In genomic region chr10:129568562-129569344, GRCh38 we compare ENCODE assay signal across 17 cellular contexts.
A peak's percentile ranks its signal among the peaks of the same experiment; 100 is the strongest.
DNase-seq lines count a peak whose midpoint lies in the region; ATAC-seq and TF ChIP-seq lines count a peak whose summit lies in the region.
"Had no signal": no experiment of that assay in that cellular context is flagged by ENCODE, and none has a peak within 500 bp of the region (broad histone marks: within the 10 kb centered on the region; RNA-seq: fewer than 3 reads in every experiment).

No MANE protein-coding gene starts in this region.

- H4K20me1 ChIP-seq in DND-41 (ENCODE audit: insufficient read depth, low read length) (peaks cover 6% of the 10 kb centered on the region; the same call in 1 of the 2 replicates), GM23248 (ENCODE audit: insufficient read depth) (no peaks in the 10 kb centered on the region)

- H3K9ac ChIP-seq in DND-41 (ENCODE audit: low read depth, low read length) (no peak overlapping the region), neuronal stem cell (ENCODE audit: low read depth, low read length, poor library complexity) (peak overlapping the region; percentile 44), GM23248 (no peak overlapping the region)

- intact Hi-C loops in Calu3 (cut with micrococcal nuclease; ENCODE audit: unreplicated experiment) = no loop called here

- no peaks in the 10 kb centered on the region for H3K36me3 Mint-ChIP-seq in central memory CD8-positive, alpha-beta T cell (ENCODE audit: insufficient read depth)
- no peaks in the 10 kb centered on the region for H3K36me3 Mint-ChIP-seq in Calu3 (ENCODE audit: insufficient read depth, unreplicated experiment)

- CTCF ChIA-PET in Calu3 (lab: Charles Lee) = no interaction called here

- H3K4me1 ChIP-seq in DND-41 (ENCODE audit: insufficient read depth, low read length) (no peaks in the 10 kb centered on the region), neuronal stem cell (ENCODE audit: control insufficient read depth in 2 of 2, insufficient read depth in 1 of 2, low read depth in 1 of 2, low read length in 2 of 2) (peaks cover 0 to 5% of the 10 kb centered on the region in 2 donors), GM23248 (ENCODE audit: insufficient read depth) (no peaks in the 10 kb centered on the region)
- H3K4me1 ChIP-seq: breast epithelium, HAP-1, tibial artery had no signal

- no peak overlapping the region for H2AFZ ChIP-seq in DND-41 (ENCODE audit: low read depth, low read length)
- no peak overlapping the region for H2AFZ ChIP-seq in neuronal stem cell (ENCODE audit: low read length)
- H2AFZ ChIP-seq in GM23248 = no peak overlapping the region

- H2AK5ac ChIP-seq in neuronal stem cell (ENCODE audit: low read depth, low read length) = peak overlapping the region; percentile 46

- H3K27me3 ChIP-seq in DND-41 (ENCODE audit: insufficient read depth, low read length, poor library complexity) = no peaks in the 10 kb centered on the region
- no peaks in the 10 kb centered on the region for H3K27me3 ChIP-seq in neuronal stem cell (ENCODE audit: control insufficient read depth in 3 of 3, insufficient read depth in 3 of 3, low read depth in 1 of 3, low read length in 3 of 3)
- H3K27me3 ChIP-seq in GM23248 (replicated peaks; ENCODE audit: insufficient read depth) = no peaks in the 10 kb centered on the region
- H3K27me3 ChIP-seq: breast epithelium, tibial artery had no signal

- no peaks in the 10 kb centered on the region for H3K9me2 ChIP-seq in GM23248 (ENCODE audit: insufficient read depth)

- H3K14ac ChIP-seq in neuronal stem cell (ENCODE audit: low read length) = no peak overlapping the region

- no peaks in the 10 kb centered on the region for H3K27me3 Mint-ChIP-seq in central memory CD8-positive, alpha-beta T cell
- H3K27me3 Mint-ChIP-seq in Calu3 (ENCODE audit: unreplicated experiment) = no peaks in the 10 kb centered on the region
- H3K27me3 Mint-ChIP-seq: dendritic cell treated with granulocyte-macrophage colony-stimulating factor and Interleukin-4, amounts not matched to agents 40 ng/mL and 50 ng/mL, for 4 days; naive thymus-derived CD8-positive, alpha-beta T cell had no signal

- TF ChIP-seq CTCF in DND-41 (IDR thresholded peaks at IDR 0.05; ENCODE audit: borderline replicate concordance, extremely low read depth, low read length, poor library complexity, severe bottlenecking) = no peak
- TF ChIP-seq CTCF in Calu3 (IDR thresholded peaks at IDR 0.05; ENCODE audit: unreplicated experiment) = no peak

- no peak overlapping the region for H4K91ac ChIP-seq in neuronal stem cell (ENCODE audit: low read depth, low read length, poor library complexity)

- peaks cover 2% of the 10 kb centered on the region for H3K79me1 ChIP-seq in neuronal stem cell (ENCODE audit: low read depth, low read length)

- H3K9me3 Mint-ChIP-seq in central memory CD8-positive, alpha-beta T cell = no peaks in the 10 kb centered on the region
- peaks cover 2% of the 10 kb centered on the region for H3K9me3 Mint-ChIP-seq in Calu3 (ENCODE audit: low read depth, unreplicated experiment)

- no TSS peak for BruUV-seq in Calu3 (replicated peaks; lab: Mats Ljungman, UMichigan)

- no peaks in the 10 kb centered on the region for H3F3A ChIP-seq in GM23248 (ENCODE audit: insufficient read depth)

- H2BK15ac ChIP-seq in neuronal stem cell (ENCODE audit: low read length) = peak overlapping the region; percentile 46

- no CpG with 5 or more reads among the region's 16 CpGs for WGBS in neuronal stem cell (ENCODE audit: extremely low coverage in 2 of 2, insufficient read length in 2 of 2, insufficient replicate concordance in 1 of 2), 2 donors
- WGBS in GM23248 (ENCODE audit: low coverage in 1 of 2, low lambda C conversion rate in 2 of 2, missing lambda C conversion rate in 2 of 2), 2 experiments = 90 to 92% methylated on average over 16 of the region's 16 CpGs

- no peaks in the 10 kb centered on the region for H3K9me3 ChIP-seq in DND-41 (ENCODE audit: insufficient read depth, low read length, severe bottlenecking)
- H3K9me3 ChIP-seq in neuronal stem cell (replicated peaks in 1 of 2; ENCODE audit: control insufficient read depth in 2 of 2, insufficient read depth in 1 of 2, low read depth in 1 of 2, low read length in 2 of 2) = no peaks in the 10 kb centered on the region
- no peaks in the 10 kb centered on the region for H3K9me3 ChIP-seq in GM23248 (ENCODE audit: low read depth)
- H3K9me3 ChIP-seq: breast epithelium, HAP-1, tibial artery had no signal

- no peaks in the 10 kb centered on the region for H3K4me1 Mint-ChIP-seq in central memory CD8-positive, alpha-beta T cell
- no peaks in the 10 kb centered on the region for H3K4me1 Mint-ChIP-seq in Calu3 (ENCODE audit: low read depth, unreplicated experiment)

- no peak overlapping the region for H2BK120ac ChIP-seq in neuronal stem cell (ENCODE audit: low read depth, low read length)

- no peak overlapping the region for H3K4me3 Mint-ChIP-seq in central memory CD8-positive, alpha-beta T cell
- no peak overlapping the region for H3K4me3 Mint-ChIP-seq in Calu3 (ENCODE audit: low read depth, unreplicated experiment)
- H3K4me3 Mint-ChIP-seq: dendritic cell treated with granulocyte-macrophage colony-stimulating factor and Interleukin-4, amounts not matched to agents 40 ng/mL and 50 ng/mL, for 4 days; naive thymus-derived CD8-positive, alpha-beta T cell had no signal

- peak; percentile 10 for DNase-seq in DND-41
- no peak for DNase-seq in central memory CD8-positive, alpha-beta T cell (ENCODE audit: low spot score in 2 of 2)
- DNase-seq in neuronal stem cell (ENCODE audit: low spot score) = no peak
- no peak for DNase-seq in Calu3
- no peak for DNase-seq in NCI-H2081 treated with DMSO at 0.1 percent for 48 hours (lab: John Stamatoyannopoulos, UW)
- DNase-seq in GM23248 = no peak
- DNase-seq: activated CD4-positive, alpha-beta T cell treated with anti-CD3 and anti-CD28 coated beads, Interleukin-2, amount 50 U/mL, for 1 hour; hypothalamus; naive thymus-derived CD8-positive, alpha-beta T cell; NCI-H1092 treated with DMSO at 0.1 percent for 48 hours; NCI-H510A; stimulated activated naive CD4-positive, alpha-beta T cell treated with Interleukin-2 at 50 U/mL for 16 hours; tibial artery had no signal

- H2BK5ac ChIP-seq in neuronal stem cell (ENCODE audit: low read length) = no peak overlapping the region

- no peak for ATAC-seq in DND-41 (ENCODE audit: insufficient read depth, low read depth)
- ATAC-seq in HG02885 (IDR thresholded peaks at IDR 0.05; ENCODE audit: poor library complexity, unreplicated experiment) = peak; percentile 47
- peak; percentile 10 for ATAC-seq in central memory CD8-positive, alpha-beta T cell (replicated peaks; ENCODE audit: extremely low read depth, poor library complexity, severe bottlenecking)
- ATAC-seq: naive thymus-derived CD8-positive, alpha-beta T cell had no signal

- H3K23ac ChIP-seq in neuronal stem cell (ENCODE audit: low read depth, low read length, poor library complexity) = peak overlapping the region; percentile 40

- H3K27ac ChIP-seq in DND-41 (ENCODE audit: low read length) = no peak overlapping the region
- H3K27ac ChIP-seq in neuronal stem cell (replicated peaks; ENCODE audit: low read length) = no peak overlapping the region
- H3K27ac ChIP-seq in GM23248 = no peak overlapping the region
- H3K27ac ChIP-seq: breast epithelium, tibial artery had no signal

- H3K4me2 ChIP-seq in DND-41 (ENCODE audit: insufficient read depth, low read length) = no peak overlapping the region
- no peak overlapping the region for H3K4me2 ChIP-seq in neuronal stem cell (ENCODE audit: insufficient read depth, low read length, poor library complexity, severe bottlenecking)
- H3K4me2 ChIP-seq in GM23248 (ENCODE audit: unreplicated experiment) = no peak overlapping the region

- H2BK12ac ChIP-seq in neuronal stem cell (ENCODE audit: low read length) = no peak overlapping the region

- H3K27ac Mint-ChIP-seq in central memory CD8-positive, alpha-beta T cell (ENCODE audit: low read depth) = no peak overlapping the region
- H3K27ac Mint-ChIP-seq in Calu3 (ENCODE audit: unreplicated experiment) = no peak overlapping the region
- H3K27ac Mint-ChIP-seq: dendritic cell treated with granulocyte-macrophage colony-stimulating factor and Interleukin-4, amounts not matched to agents 40 ng/mL and 50 ng/mL, for 4 days; naive thymus-derived CD8-positive, alpha-beta T cell had no signal

- in situ Hi-C loops in GM23248 (cut with MboI) = no loop called here

- H3K79me2 ChIP-seq in DND-41 (ENCODE audit: insufficient read depth, low read length) (no peaks in the 10 kb centered on the region), GM23248 (ENCODE audit: insufficient read depth) (no peaks in the 10 kb centered on the region)

- H3K18ac ChIP-seq in neuronal stem cell (ENCODE audit: low read length) = peak overlapping the region; percentile 76

- H3K36me3 ChIP-seq in DND-41 (ENCODE audit: insufficient read depth, low read length) = peaks cover 8% of the 10 kb centered on the region
- no peaks in the 10 kb centered on the region for H3K36me3 ChIP-seq in neuronal stem cell (replicated peaks in 1 of 2; ENCODE audit: control insufficient read depth in 2 of 2, insufficient read depth in 2 of 2, low read length in 2 of 2)
- no peaks in the 10 kb centered on the region for H3K36me3 ChIP-seq in GM23248 (ENCODE audit: low read depth)
- H3K36me3 ChIP-seq: breast epithelium, HAP-1 had no signal

- no peak overlapping the region for H3K4ac ChIP-seq in neuronal stem cell (ENCODE audit: low read length)

- H4K8ac ChIP-seq in neuronal stem cell (ENCODE audit: low read depth, low read length) = no peak overlapping the region

- H3K4me3 ChIP-seq in DND-41 (ENCODE audit: low read depth in 1 of 2, low read length in 2 of 2) (no peak overlapping the region), neuronal stem cell (ENCODE audit: low read length in 2 of 2) (no peak overlapping the region), GM23248 (no peak overlapping the region)
- H3K4me3 ChIP-seq: breast epithelium, HAP-1, tibial artery had no signal
